Comparison of ENCODE assay signal across 13 cellular contexts in genomic region chr17:64499805-64500486, GRCh38. TPM values are rescaled to one million over a fixed set of nuclear protein-coding genes. Genes with fewer than 3 reads are reported as not detected.
DNase-seq lines count a peak whose midpoint lies in the region; ATAC-seq, FAIRE-seq and TF ChIP-seq lines count a peak whose summit lies in the region.
"Had no signal": no experiment of that assay in that cellular context is flagged by ENCODE, and none has a peak within 500 bp of the region (broad histone marks: within the 10 kb centered on the region; RNA-seq: fewer than 3 reads in every experiment).

No MANE protein-coding gene starts in this region.

- peak overlapping the region; percentile 12 for H3K4me2 ChIP-seq in astrocyte (ENCODE audit: low read length)

- H3K27ac Mint-ChIP-seq in CD4-positive, alpha-beta memory T cell, result peak overlapping the region in 6 of 7 donors; percentile 57 to 99 (median 84)
- peak overlapping the region; percentile 37 to 99 (median 54) for H3K27ac Mint-ChIP-seq in IgD-negative memory B cell
- H3K27ac Mint-ChIP-seq in astrocyte (ENCODE audit: unreplicated experiment), result peak overlapping the region; percentile 50
- H3K27ac Mint-ChIP-seq in naive thymus-derived CD8-positive, alpha-beta T cell, result peak overlapping the region in 8 of 10 donors; percentile 8 to 100 (median 58)

- CTCF ChIA-PET in CD4-positive, alpha-beta memory T cell (lab: Charles Lee; ENCODE audit: partially characterized antibody), result interaction anchor here (1.6 kb wide), 1 partner anchor 81 kb away, joined by 6 read pairs; no protein-coding TSS in a partner anchor

- no peaks in the 10 kb centered on the region for H3K27me3 Mint-ChIP-seq in CD4-positive, alpha-beta memory T cell
- H3K27me3 Mint-ChIP-seq in IgD-negative memory B cell (no peaks in the 10 kb centered on the region), astrocyte (ENCODE audit: low read depth, unreplicated experiment) (no peaks in the 10 kb centered on the region)
- H3K27me3 Mint-ChIP-seq in naive thymus-derived CD8-positive, alpha-beta T cell, result no peaks in the 10 kb centered on the region

- no peak overlapping the region for H3K4me3 ChIP-seq in CD4-positive, alpha-beta memory T cell (ENCODE audit: low read length in 2 of 2)
- H3K4me3 ChIP-seq in astrocyte (ENCODE audit: insufficient read depth, low read depth, low read length), result no peak overlapping the region
- H3K4me3 ChIP-seq: vagina had no signal

- DNase-seq in CD4-positive, alpha-beta memory T cell, result peak in 4 of 5 donors; percentile 25 to 30 (median 27)
- peak; percentile 47 for DNase-seq in astrocyte (ENCODE audit: low read depth)
- peak in 3 of 10 donors; percentile 23 to 34 (median 28) for DNase-seq in naive thymus-derived CD8-positive, alpha-beta T cell
- DNase-seq in NCI-H345 treated with DMSO at 0.1 percent for 48 hours (lab: John Stamatoyannopoulos, UW; ENCODE audit: unreplicated experiment), result no peak
- DNase-seq in iPS-NIHi7 (ENCODE audit: extremely low spot score), result no peak
- DNase-seq: cerebellar nuclear complex, head of caudate nucleus, NCI-H1048, OCI-M1 had no signal

- no peak for FAIRE-seq in astrocyte (lab: Jason Lieb, UNC)

- H3K4me3 Mint-ChIP-seq in CD4-positive, alpha-beta memory T cell, result peak overlapping the region in 5 of 8 donors; percentile 4 to 67 (median 32)
- H3K4me3 Mint-ChIP-seq in IgD-negative memory B cell (peak overlapping the region; percentile 10 to 99 (median 27)), astrocyte (ENCODE audit: unreplicated experiment) (peak overlapping the region; percentile 30)
- H3K4me3 Mint-ChIP-seq in naive thymus-derived CD8-positive, alpha-beta T cell, result peak overlapping the region in 6 of 10 donors; percentile 1 to 100 (median 11)

- no peak for TF ChIP-seq CTCF in astrocyte (IDR thresholded peaks at IDR 0.05; ENCODE audit: insufficient read depth, low read depth, low read length)

- peaks cover 58 to 88% of the 10 kb centered on the region in 2 donors for H3K36me3 Mint-ChIP-seq in CD4-positive, alpha-beta memory T cell
- peaks cover 6% of the 10 kb centered on the region for H3K36me3 Mint-ChIP-seq in IgD-negative memory B cell
- peaks cover 21% of the 10 kb centered on the region for H3K36me3 Mint-ChIP-seq in astrocyte (ENCODE audit: low read depth, unreplicated experiment)
- peaks cover 14 to 81% (median 45%) of the 10 kb centered on the region in 3 donors for H3K36me3 Mint-ChIP-seq in naive thymus-derived CD8-positive, alpha-beta T cell

- no peak for ATAC-seq in naive thymus-derived CD8-positive, alpha-beta T cell
- no peak for ATAC-seq in GM21786 (IDR thresholded peaks at IDR 0.05; ENCODE audit: unreplicated experiment)
- no peak for ATAC-seq in GM18868 (IDR thresholded peaks at IDR 0.05; ENCODE audit: unreplicated experiment)

- peaks cover 59 to 96% (median 76%) of the 10 kb centered on the region in 4 donors for H3K4me1 Mint-ChIP-seq in CD4-positive, alpha-beta memory T cell
- H3K4me1 Mint-ChIP-seq in IgD-negative memory B cell (peaks cover 39 to 67% (median 57%) of the 10 kb centered on the region in 3 donors), astrocyte (ENCODE audit: low read depth, unreplicated experiment) (peaks cover 51% of the 10 kb centered on the region)
- H3K4me1 Mint-ChIP-seq in naive thymus-derived CD8-positive, alpha-beta T cell, result peaks cover 43 to 95% (median 88%) of the 10 kb centered on the region in 4 donors

- H2AFZ ChIP-seq in astrocyte (ENCODE audit: low read depth, low read length), result no peak overlapping the region

- POLR2A ChIA-PET in CD4-positive, alpha-beta memory T cell (lab: Charles Lee; ENCODE audit: partially characterized antibody), result interaction anchor here (0.9 to 1.0 kb wide), 2 partner anchors 14 to 80 kb away, joined by 3 read pairs; no protein-coding TSS in a partner anchor
- POLR2A ChIA-PET in naive thymus-derived CD8-positive, alpha-beta T cell (lab: Charles Lee), result interaction anchor here (0.5 to 1.0 kb wide), 4 partner anchors 30 to 846 kb away, joined by 3 read pairs; no protein-coding TSS in a partner anchor

- H3K27ac ChIP-seq in CD4-positive, alpha-beta memory T cell (ENCODE audit: low read depth, low read length), result no peak overlapping the region
- H3K27ac ChIP-seq in astrocyte (ENCODE audit: low read depth, low read length), result no peak overlapping the region
- H3K27ac ChIP-seq: vagina had no signal

- peaks cover 70% of the 10 kb centered on the region for H3K36me3 ChIP-seq in CD4-positive, alpha-beta memory T cell (ENCODE audit: insufficient read depth, low read length)
- H3K36me3 ChIP-seq in astrocyte (ENCODE audit: insufficient read depth, low read length), result peaks cover 71% of the 10 kb centered on the region

- intact Hi-C loops in CD4-positive, alpha-beta memory T cell (cut with micrococcal nuclease), result loop anchor here (5.0 to 10.0 kb wide), 4 partner anchors 155 to 795 kb away; partner anchors contain the start of genes LIMD2 and SMARCD2

- peaks cover 0 to 40% (median 0%) of the 10 kb centered on the region in 8 donors for H3K9me3 Mint-ChIP-seq in CD4-positive, alpha-beta memory T cell
- H3K9me3 Mint-ChIP-seq in IgD-negative memory B cell, result no peaks in the 10 kb centered on the region
- H3K9me3 Mint-ChIP-seq in astrocyte (ENCODE audit: unreplicated experiment), result no peaks in the 10 kb centered on the region
- H3K9me3 Mint-ChIP-seq in naive thymus-derived CD8-positive, alpha-beta T cell, result peaks cover 0 to 3% (median 0%) of the 10 kb centered on the region in 9 donors

- peak overlapping the region; percentile 6 for H3K9ac ChIP-seq in astrocyte (ENCODE audit: low read length)

- peaks cover 86% of the 10 kb centered on the region for H3K4me1 ChIP-seq in CD4-positive, alpha-beta memory T cell (ENCODE audit: insufficient read depth, low read length)
- peaks cover 45% of the 10 kb centered on the region for H3K4me1 ChIP-seq in astrocyte (ENCODE audit: insufficient read depth, low read length)

- H4K20me1 ChIP-seq in astrocyte (ENCODE audit: insufficient read depth, low read length), result peaks cover 79% of the 10 kb centered on the region

- H3K79me2 ChIP-seq in astrocyte (ENCODE audit: insufficient read depth, low read length), result peaks cover 80% of the 10 kb centered on the region

- H3K9me3 ChIP-seq in CD4-positive, alpha-beta memory T cell (ENCODE audit: control insufficient read depth in 1 of 2, low read length in 2 of 2), result no peaks in the 10 kb centered on the region
- H3K9me3 ChIP-seq in astrocyte (ENCODE audit: insufficient read depth, low read depth, low read length), result no peaks in the 10 kb centered on the region
- H3K9me3 ChIP-seq: vagina had no signal

- no peaks in the 10 kb centered on the region for H3K27me3 ChIP-seq in CD4-positive, alpha-beta memory T cell (ENCODE audit: insufficient read depth, low read length)
- H3K27me3 ChIP-seq in astrocyte (ENCODE audit: insufficient read depth, low read length), result no peaks in the 10 kb centered on the region
- H3K27me3 ChIP-seq: vagina had no signal

RNA-seq across cellular contexts. Expression of gene POLG2, which starts 3.1 kb away (rescaled TPM):
- 10 to 100 TPM; 57.4 to 60.0 TPM for total RNA-seq in CD4-positive, alpha-beta memory T cell
- 1 to 10 TPM; 3.0 to 6.7 TPM for polyA plus RNA-seq in CD4-positive, alpha-beta memory T cell
- 9.3 TPM for polyA plus RNA-seq in IgD-negative memory B cell
- 13.7 and 16.2 TPM in 2 replicates for total RNA-seq in astrocyte
- 10 to 100 TPM; 72.3 to 76.0 TPM for total RNA-seq in naive thymus-derived CD8-positive, alpha-beta T cell
- polyA plus RNA-seq in naive thymus-derived CD8-positive, alpha-beta T cell, result 1 to 10 TPM; 6.4 to 8.6 (median 7.1) TPM

RNA-seq across cellular contexts. Expression of gene DDX5, which starts 6.1 kb away (rescaled TPM):
- 1,000 to 10,000 TPM; 1,369 to 1,418 TPM for total RNA-seq in CD4-positive, alpha-beta memory T cell
- polyA plus RNA-seq in CD4-positive, alpha-beta memory T cell, result 1,000 to 10,000 TPM; 1,080 to 1,577 TPM
- 1,084 TPM for polyA plus RNA-seq in IgD-negative memory B cell
- total RNA-seq in astrocyte, result 549 and 555 TPM in 2 replicates
- total RNA-seq in naive thymus-derived CD8-positive, alpha-beta T cell, result 1,000 to 10,000 TPM; 2,287 to 2,312 TPM
- 1,000 to 10,000 TPM; 1,055 to 1,400 (median 1,067) TPM for polyA plus RNA-seq in naive thymus-derived CD8-positive, alpha-beta T cell

RNA-seq across cellular contexts. Expression of gene CEP95, which starts 6.8 kb away (rescaled TPM):
- 100 to 1,000 TPM; 105 to 108 TPM for total RNA-seq in CD4-positive, alpha-beta memory T cell
- polyA plus RNA-seq in CD4-positive, alpha-beta memory T cell, result 10 to 100 TPM in 1 of 2 donors, 1 to 10 TPM in 1; 6.4 to 18.5 TPM
- 15.4 TPM for polyA plus RNA-seq in IgD-negative memory B cell
- total RNA-seq in astrocyte, result 29.7 and 35.2 TPM in 2 replicates
- 100 to 1,000 TPM; 143 to 153 TPM for total RNA-seq in naive thymus-derived CD8-positive, alpha-beta T cell
- 10 to 100 TPM in 1 of 3 donors, 1 to 10 TPM in 2; 8.6 to 20.1 (median 9.0) TPM for polyA plus RNA-seq in naive thymus-derived CD8-positive, alpha-beta T cell

RNA-seq across cellular contexts. Expression of gene MILR1, which starts 51.0 kb away (rescaled TPM):
- under 1 TPM; 0.55 to 0.90 TPM for total RNA-seq in CD4-positive, alpha-beta memory T cell
- not detected for polyA plus RNA-seq in CD4-positive, alpha-beta memory T cell
- polyA plus RNA-seq in IgD-negative memory B cell, result 1.9 TPM
- 0.91 and 1.9 TPM in 2 replicates for total RNA-seq in astrocyte
- total RNA-seq in naive thymus-derived CD8-positive, alpha-beta T cell, result not detected
- polyA plus RNA-seq in naive thymus-derived CD8-positive, alpha-beta T cell, result not detected

Comparison
In these comparisons a context has a peak if more than half of its experiments do, and no peak if none do; other contexts are left out.
1. DNase-seq: peak in CD4-positive, alpha-beta memory T cell (4 of 5) and astrocyte (single experiment); none in NCI-H345 treated with DMSO at 0.1 percent for 48 hours (single experiment) and iPS-NIHi7 (single experiment).
2. Peak in every context shown above with its lines, with median percentiles within 50 percentile points of each other: H3K27ac Mint-ChIP-seq and H3K4me3 Mint-ChIP-seq.